In genomic region chr3:5022187-5022965, GRCh38 we compare ENCODE assay signal across 8 cellular contexts. TPM values are rescaled to one million over a fixed set of nuclear protein-coding genes. Genes with fewer than 3 reads are reported as not detected.
DNase-seq lines count a peak whose midpoint lies in the region; ATAC-seq and TF ChIP-seq lines count a peak whose summit lies in the region.

No MANE protein-coding gene starts in this region.

- H3K27ac Mint-ChIP-seq in activated T-helper 1 cell treated with anti-CD3 and anti-CD28 coated beads, Interleukin-12 subunit alpha, Interleukin-12 subunit beta, Interleukin-2, Interleukin-4 antibody, amounts not matched to agents 30 ng/mL and 10 ng/mL and 1 ng/mL, durations not matched to agents 14 hours and 24 hours and 36 hours = peak overlapping the region; percentile 73

- H3K27ac ChIP-seq in dorsolateral prefrontal cortex = peak overlapping the region in 2 of 59 donors; percentile 7 to 72

- ATAC-seq in activated CD4-positive, CD25-positive, alpha-beta regulatory T cell treated with anti-CD3 and anti-CD28 coated beads, Interleukin-2, amount 50 U/mL, for 24 hours = peak; percentile 67 to 72
- peak; percentile 75 for ATAC-seq in HG02938 (IDR thresholded peaks at IDR 0.05; ENCODE audit: unreplicated experiment)

- H3K36me3 Mint-ChIP-seq in activated T-helper 1 cell treated with anti-CD3 and anti-CD28 coated beads, Interleukin-12 subunit alpha, Interleukin-12 subunit beta, Interleukin-2, Interleukin-4 antibody, amounts not matched to agents 30 ng/mL and 10 ng/mL and 1 ng/mL, durations not matched to agents 14 hours and 24 hours and 36 hours (ENCODE audit: low read depth) = no peaks in the 10 kb centered on the region

- peak overlapping the region; percentile 60 for H3K9ac ChIP-seq in skeletal muscle satellite cell (ENCODE audit: low read depth, low read length)

- peaks cover 87% of the 10 kb centered on the region for H3K4me1 Mint-ChIP-seq in activated T-helper 1 cell treated with anti-CD3 and anti-CD28 coated beads, Interleukin-12 subunit alpha, Interleukin-12 subunit beta, Interleukin-2, Interleukin-4 antibody, amounts not matched to agents 30 ng/mL and 10 ng/mL and 1 ng/mL, durations not matched to agents 14 hours and 24 hours and 36 hours (ENCODE audit: low read depth)

- no peak for TF ChIP-seq CTCF in dorsolateral prefrontal cortex (IDR thresholded peaks at IDR 0.05 in 54 of 56, conservative IDR thresholded peaks at IDR 0.05 in 2 of 56; ENCODE audit: low read depth in 1 of 56, partially characterized antibody in 56 of 56)

- H3K4me2 ChIP-seq in skeletal muscle satellite cell (ENCODE audit: low read length) = peak overlapping the region; percentile 26

- H3K4me3 Mint-ChIP-seq in activated T-helper 1 cell treated with anti-CD3 and anti-CD28 coated beads, Interleukin-12 subunit alpha, Interleukin-12 subunit beta, Interleukin-2, Interleukin-4 antibody, amounts not matched to agents 30 ng/mL and 10 ng/mL and 1 ng/mL, durations not matched to agents 14 hours and 24 hours and 36 hours = no peak overlapping the region

- intact Hi-C loops in activated T-helper 1 cell treated with anti-CD3 and anti-CD28 coated beads, Interleukin-12 subunit alpha, Interleukin-12 subunit beta, Interleukin-2, Interleukin-4 antibody, amounts not matched to agents 30 ng/mL and 10 ng/mL and 1 ng/mL, durations not matched to agents 14 hours and 24 hours and 36 hours (cut with micrococcal nuclease) = loop anchor here (1.0 to 10.0 kb wide), 13 partner anchors 16 to 528 kb away; partner anchors contain the start of genes BHLHE40 and ITPR1
- intact Hi-C loops in cardiac septum (cut with DNase I) (no loop called here), dorsolateral prefrontal cortex (cut with DNase I) (loop anchor here in 1 of 2 donors (5.0 kb wide), 1 partner anchor 35 kb away; no protein-coding TSS in a partner anchor)

- no peaks in the 10 kb centered on the region for H3K9me3 Mint-ChIP-seq in activated T-helper 1 cell treated with anti-CD3 and anti-CD28 coated beads, Interleukin-12 subunit alpha, Interleukin-12 subunit beta, Interleukin-2, Interleukin-4 antibody, amounts not matched to agents 30 ng/mL and 10 ng/mL and 1 ng/mL, durations not matched to agents 14 hours and 24 hours and 36 hours

- H3K36me3 ChIP-seq in skeletal muscle satellite cell (ENCODE audit: insufficient read depth, low read length) = no peaks in the 10 kb centered on the region

- no peak overlapping the region for H3K4me3 ChIP-seq in skeletal muscle satellite cell (ENCODE audit: low read length)
- H3K4me3 ChIP-seq in dorsolateral prefrontal cortex = no peak overlapping the region

- H3K27me3 ChIP-seq in skeletal muscle satellite cell (ENCODE audit: control insufficient read depth, insufficient read depth, low read length) (no peaks in the 10 kb centered on the region), dorsolateral prefrontal cortex (no peaks in the 10 kb centered on the region)

- H3K27me3 Mint-ChIP-seq in activated T-helper 1 cell treated with anti-CD3 and anti-CD28 coated beads, Interleukin-12 subunit alpha, Interleukin-12 subunit beta, Interleukin-2, Interleukin-4 antibody, amounts not matched to agents 30 ng/mL and 10 ng/mL and 1 ng/mL, durations not matched to agents 14 hours and 24 hours and 36 hours (ENCODE audit: insufficient read depth) = no peaks in the 10 kb centered on the region

- no peaks in the 10 kb centered on the region for H3K9me3 ChIP-seq in skeletal muscle satellite cell (replicated peaks; ENCODE audit: low read length)

- no peak for DNase-seq in activated CD4-positive, CD25-positive, alpha-beta regulatory T cell treated with anti-CD3 and anti-CD28 coated beads, Interleukin-2, amount 50 U/mL, for 72 hours
- DNase-seq in activated T-helper 1 cell treated with anti-CD3 and anti-CD28 coated beads, Interleukin-12 subunit alpha, Interleukin-12 subunit beta, Interleukin-2, Interleukin-4 antibody, amounts not matched to agents 30 ng/mL and 10 ng/mL and 1 ng/mL, durations not matched to agents 14 hours and 24 hours and 36 hours (ENCODE audit: low spot score) = no peak
- DNase-seq in NCI-H187 (lab: John Stamatoyannopoulos, UW) (no peak), cardiac septum (ENCODE audit: low spot score) (no peak), dorsolateral prefrontal cortex (no peak)

- H3K4me1 ChIP-seq in skeletal muscle satellite cell (ENCODE audit: control insufficient read depth, insufficient read depth, low read length) = peaks cover 51% of the 10 kb centered on the region

RNA-seq across cellular contexts. Expression of gene BHLHE40, which starts 43.1 kb away (rescaled TPM):
- total RNA-seq in activated T-helper 1 cell treated with anti-CD3 and anti-CD28 coated beads, Interleukin-12 subunit alpha, Interleukin-12 subunit beta, Interleukin-2, Interleukin-4 antibody, amounts not matched to agents 30 ng/mL and 10 ng/mL and 1 ng/mL, durations not matched to agents 14 hours and 24 hours and 36 hours = 449 and 458 TPM in 2 replicates
- 38.8 and 45.0 TPM in 2 replicates for total RNA-seq in skeletal muscle satellite cell (2012; rRNA removed)
- total RNA-seq in cardiac septum = 71.5 TPM
- total RNA-seq in dorsolateral prefrontal cortex = 100 to 1,000 TPM in 42 of 120 experiments, 10 to 100 TPM in 78; 45.4 to 207 (median 91.5) TPM
